Comparison of ENCODE assay signal across 8 cellular contexts in genomic region chr17:28406478-28406824, GRCh38. TPM values are rescaled to one million over a fixed set of nuclear protein-coding genes. Genes with fewer than 3 reads are reported as not detected.
DNase-seq lines count a peak whose midpoint lies in the region; ATAC-seq and TF ChIP-seq lines count a peak whose summit lies in the region.

No MANE protein-coding gene starts in this region.

- H3K4me2 ChIP-seq in SK-N-SH = peak overlapping the region; percentile 99
- peak overlapping the region; percentile 85 for H3K4me2 ChIP-seq in parathyroid adenoma (ENCODE audit: low read length)

- TF ChIP-seq EP300 in SK-N-SH (IDR thresholded peaks at IDR 0.05; ENCODE audit: borderline replicate concordance in 1 of 2, low read depth in 1 of 2, low read length in 1 of 2) = no peak

- no peaks in the 10 kb centered on the region for H3K9me3 Mint-ChIP-seq in activated T-cell treated with anti-CD3 and anti-CD28 coated beads, Interleukin-2, amount 50 U/mL, for 4 hours

- peak; percentile 6 to 9 for ATAC-seq in activated T-cell treated with anti-CD3 and anti-CD28 coated beads, Interleukin-2, amount 50 U/mL, for 4 hours

- H3K4me3 Mint-ChIP-seq in activated T-cell treated with anti-CD3 and anti-CD28 coated beads, Interleukin-2, amount 50 U/mL, for 4 hours = peak overlapping the region; percentile 72

- H3K4me3 ChIP-seq in SK-N-SH (ENCODE audit: low read depth in 2 of 2, low read length in 1 of 2) = peak overlapping the region; percentile 60 to 88
- H3K4me3 ChIP-seq in fibroblast of villous mesenchyme (ENCODE audit: low read depth, low read length) = peak overlapping the region; percentile 71
- peak overlapping the region; percentile 73 for H3K4me3 ChIP-seq in parathyroid adenoma (ENCODE audit: low read depth, low read length)

- H3K36me3 ChIP-seq in SK-N-SH (replicated peaks in 1 of 2; ENCODE audit: control insufficient read depth in 1 of 2, insufficient read depth in 2 of 2, low read length in 1 of 2) = peaks cover 0 to 17% of the 10 kb centered on the region in 2 experiments
- H3K36me3 ChIP-seq in parathyroid adenoma (ENCODE audit: control insufficient read depth, insufficient read depth, low read length) = no peaks in the 10 kb centered on the region

- peaks cover 13% of the 10 kb centered on the region for H3K27me3 Mint-ChIP-seq in activated T-cell treated with anti-CD3 and anti-CD28 coated beads, Interleukin-2, amount 50 U/mL, for 4 hours (ENCODE audit: low read depth)

- H4K20me1 ChIP-seq in SK-N-SH (ENCODE audit: insufficient read depth) = no peaks in the 10 kb centered on the region

- no peak for DNase-seq in activated T-cell treated with anti-CD3 and anti-CD28 coated beads, Interleukin-2, amount 50 U/mL, for 4 hours
- DNase-seq in activated T-cell treated with anti-CD3 and anti-CD28 coated beads, Interleukin-2, amount 50 U/mL, for 48 hours = no peak
- peak; percentile 61 for DNase-seq in SK-N-SH
- peak; percentile 23 for DNase-seq in fibroblast of villous mesenchyme (ENCODE audit: low read depth)
- no peak for DNase-seq in D341Med (ENCODE audit: low spot score)
- no peak for DNase-seq in NCI-H446 (lab: John Stamatoyannopoulos, UW)
- DNase-seq in activated effector memory CD4-positive, alpha-beta T cell treated with anti-CD3 and anti-CD28 coated beads, Interleukin-2, amount 50 U/mL, for 16 hours = no peak

- no peaks in the 10 kb centered on the region for H3K36me3 Mint-ChIP-seq in activated T-cell treated with anti-CD3 and anti-CD28 coated beads, Interleukin-2, amount 50 U/mL, for 4 hours (ENCODE audit: insufficient read depth)

- H3K27ac ChIP-seq in SK-N-SH (ENCODE audit: low read depth in 2 of 2, low read length in 1 of 2) = peak overlapping the region in 1 of 2 experiments; percentile 56; a peak in 2 of 4 replicates
- peak overlapping the region; percentile 8 for H3K27ac ChIP-seq in parathyroid adenoma

- H3K9ac ChIP-seq in SK-N-SH (0 out of 2 replicates have a peak overlapping the region, but pooled peaks have one; percentile 68), parathyroid adenoma (no peak overlapping the region)

- TF ChIP-seq RAD21 in SK-N-SH (IDR thresholded peaks at IDR 0.05; ENCODE audit: low read length) = no peak

- peak overlapping the region; percentile 96 for H2AFZ ChIP-seq in SK-N-SH (ENCODE audit: low read depth)
- peak overlapping the region; percentile 89 for H2AFZ ChIP-seq in parathyroid adenoma

- H3K9me3 ChIP-seq in SK-N-SH = no peaks in the 10 kb centered on the region
- no peaks in the 10 kb centered on the region for H3K9me3 ChIP-seq in parathyroid adenoma (ENCODE audit: control insufficient read depth, low read length)

- TF ChIP-seq CTCF in SK-N-SH (IDR thresholded peaks at IDR 0.05) (no peak), fibroblast of villous mesenchyme (IDR thresholded peaks at IDR 0.05; ENCODE audit: insufficient read depth, low read depth, low read length) (no peak), parathyroid adenoma (IDR thresholded peaks at IDR 0.05) (no peak)

- H3F3A ChIP-seq in SK-N-SH (replicated peaks; ENCODE audit: insufficient read depth) = peaks cover 8% of the 10 kb centered on the region

- H3K4me1 Mint-ChIP-seq in activated T-cell treated with anti-CD3 and anti-CD28 coated beads, Interleukin-2, amount 50 U/mL, for 4 hours (ENCODE audit: low read depth) = peaks cover 4% of the 10 kb centered on the region

- H3K9me2 ChIP-seq in SK-N-SH = no peaks in the 10 kb centered on the region

- 0 out of 2 replicates have a peak, but pooled peaks cover 5% of the 10 kb centered on the region for H3K27me3 ChIP-seq in SK-N-SH (ENCODE audit: insufficient read depth)
- H3K27me3 ChIP-seq in parathyroid adenoma (ENCODE audit: control insufficient read depth, insufficient read depth, low read length) = no peaks in the 10 kb centered on the region

- peaks cover 10 to 16% of the 10 kb centered on the region in 2 experiments; a peak in 2 of 4 replicates for H3K4me1 ChIP-seq in SK-N-SH (ENCODE audit: control insufficient read depth in 1 of 2, insufficient read depth in 2 of 2, low read depth in 1 of 2, low read length in 1 of 2)
- peaks cover 13% of the 10 kb centered on the region for H3K4me1 ChIP-seq in parathyroid adenoma

- POLR2A ChIA-PET in SK-N-SH (lab: Yijun Ruan, JAX) = interaction anchor here (1.9 to 2.4 kb wide), 2 partner anchors 26 to 71 kb away, joined by 8 to 11 read pairs; partner anchors contain the start of genes IFT20 and TNFAIP1

- H3K79me2 ChIP-seq in SK-N-SH (ENCODE audit: insufficient read depth) = no peaks in the 10 kb centered on the region
- H3K79me2 ChIP-seq in parathyroid adenoma = no peaks in the 10 kb centered on the region

- CTCF ChIA-PET in SK-N-SH (lab: Yijun Ruan, JAX) = interaction anchor here (1.0 to 4.2 kb wide), 3 partner anchors 10 to 85 kb away, joined by 3 to 23 read pairs (median 6); no protein-coding TSS in a partner anchor

- 32% methylated on average over 9 of the region's 9 CpGs for WGBS in SK-N-SH (ENCODE audit: low lambda C conversion rate)

TF ChIP-seq in SK-N-SH, 30 proteins besides CTCF, POLR2A, EP300 and RAD21:
- TF ChIP-seq SIN3A (IDR thresholded peaks at IDR 0.05; ENCODE audit: borderline replicate concordance, low read depth, low read length) (no peak), REST (IDR thresholded peaks at IDR 0.05; ENCODE audit: low read depth, low read length) (no peak), MAX (IDR thresholded peaks at IDR 0.05; ENCODE audit: low read depth) (no peak), FOXJ3 (CRISPR knock-in tag; IDR thresholded peaks at IDR 0.05) (no peak), SMC3 (IDR thresholded peaks at IDR 0.05; ENCODE audit: low read depth, low read length) (no peak), EZH2phosphoT487 (IDR thresholded peaks at IDR 0.05; ENCODE audit: borderline replicate concordance, low read depth) (no peak), MXI1 (IDR thresholded peaks at IDR 0.05; ENCODE audit: low read depth, low read length) (no peak)

RNA-seq across cellular contexts. Expression of gene SLC46A1, which starts 0.4 kb away (rescaled TPM):
- 1 to 10 TPM; 4.8 to 5.3 (median 4.9) TPM for total RNA-seq in activated T-cell treated with anti-CD3 and anti-CD28 coated beads, Interleukin-2, amount 50 U/mL, for 4 hours
- polyA plus RNA-seq in SK-N-SH (2012; rRNA removed) = 4.2 and 4.3 TPM in 2 replicates
- polyA plus RNA-seq in SK-N-SH (2012; cell fraction: cytosol; rRNA removed) = 2.4 and 3.4 TPM in 2 replicates
- 7.2 and 8.2 TPM in 2 replicates for polyA plus RNA-seq in SK-N-SH (2012; cell fraction: nucleus; rRNA removed)
- total RNA-seq in fibroblast of villous mesenchyme = 8.4 and 9.5 TPM in 2 replicates

RNA-seq across cellular contexts. Expression of gene SARM1, which starts 35.0 kb away (rescaled TPM):
- 10 to 100 TPM; 28.5 to 30.9 (median 29.2) TPM for total RNA-seq in activated T-cell treated with anti-CD3 and anti-CD28 coated beads, Interleukin-2, amount 50 U/mL, for 4 hours
- polyA plus RNA-seq in SK-N-SH (2012; rRNA removed) = 17.4 and 17.9 TPM in 2 replicates
- polyA plus RNA-seq in SK-N-SH (2012; cell fraction: cytosol; rRNA removed) = 5.9 and 12.5 TPM in 2 replicates
- 40.1 and 57.3 TPM in 2 replicates for polyA plus RNA-seq in SK-N-SH (2012; cell fraction: nucleus; rRNA removed)
- total RNA-seq in fibroblast of villous mesenchyme = 12.9 and 16.4 TPM in 2 replicates

RNA-seq across cellular contexts. Expression of gene VTN, which starts 36.3 kb away (rescaled TPM):
- total RNA-seq in activated T-cell treated with anti-CD3 and anti-CD28 coated beads, Interleukin-2, amount 50 U/mL, for 4 hours = 1 to 10 TPM in 1 of 3 donors, under 1 TPM in 2; 0.60 to 1.1 (median 0.94) TPM
- polyA plus RNA-seq in SK-N-SH (2012; rRNA removed) = 1.2 and 1.6 TPM in 2 replicates
- polyA plus RNA-seq in SK-N-SH (2012; cell fraction: cytosol; rRNA removed) = 0.37 and 0.64 TPM in 2 replicates
- polyA plus RNA-seq in SK-N-SH (2012; cell fraction: nucleus; rRNA removed) = 7.0 and 7.4 TPM in 2 replicates
- 5.2 and 10.0 TPM in 2 replicates for total RNA-seq in fibroblast of villous mesenchyme

RNA-seq across cellular contexts. Expression of gene SEBOX, which starts 41.5 kb away (rescaled TPM):
- total RNA-seq in activated T-cell treated with anti-CD3 and anti-CD28 coated beads, Interleukin-2, amount 50 U/mL, for 4 hours = not detected
- polyA plus RNA-seq in SK-N-SH (2012; rRNA removed) = not detected in 2 replicates
- not detected in 2 replicates for polyA plus RNA-seq in SK-N-SH (2012; cell fraction: cytosol; rRNA removed)
- not detected in 2 replicates for polyA plus RNA-seq in SK-N-SH (2012; cell fraction: nucleus; rRNA removed)
- not detected in 2 replicates for total RNA-seq in fibroblast of villous mesenchyme

RNA-seq across cellular contexts. Expression of gene POLDIP2, which starts 49.1 kb away (rescaled TPM):
- 100 to 1,000 TPM; 141 to 168 (median 150) TPM for total RNA-seq in activated T-cell treated with anti-CD3 and anti-CD28 coated beads, Interleukin-2, amount 50 U/mL, for 4 hours
- polyA plus RNA-seq in SK-N-SH (2012; rRNA removed) = 96.1 and 98.1 TPM in 2 replicates
- 71.4 and 94.2 TPM in 2 replicates for polyA plus RNA-seq in SK-N-SH (2012; cell fraction: cytosol; rRNA removed)
- 59.1 and 62.2 TPM in 2 replicates for polyA plus RNA-seq in SK-N-SH (2012; cell fraction: nucleus; rRNA removed)
- total RNA-seq in fibroblast of villous mesenchyme = 85.5 and 88.9 TPM in 2 replicates

Comparison
In these comparisons a context has a peak if more than half of its experiments do, and no peak if none do; other contexts are left out.
1. DNase-seq: peak in SK-N-SH (single experiment) and fibroblast of villous mesenchyme (single experiment); none in activated T-cell treated with anti-CD3 and anti-CD28 coated beads, Interleukin-2, amount 50 U/mL, for 4 hours (single experiment), activated T-cell treated with anti-CD3 and anti-CD28 coated beads, Interleukin-2, amount 50 U/mL, for 48 hours (0 of 2), D341Med (single experiment), NCI-H446 (0 of 2) and activated effector memory CD4-positive, alpha-beta T cell treated with anti-CD3 and anti-CD28 coated beads, Interleukin-2, amount 50 U/mL, for 16 hours (single experiment).
2. Peak in every context shown above with its lines, with median percentiles within 50 percentile points of each other: H3K4me3 ChIP-seq.